1 cellular context compared by ENCODE assay signal in the genomic region with DNA sequence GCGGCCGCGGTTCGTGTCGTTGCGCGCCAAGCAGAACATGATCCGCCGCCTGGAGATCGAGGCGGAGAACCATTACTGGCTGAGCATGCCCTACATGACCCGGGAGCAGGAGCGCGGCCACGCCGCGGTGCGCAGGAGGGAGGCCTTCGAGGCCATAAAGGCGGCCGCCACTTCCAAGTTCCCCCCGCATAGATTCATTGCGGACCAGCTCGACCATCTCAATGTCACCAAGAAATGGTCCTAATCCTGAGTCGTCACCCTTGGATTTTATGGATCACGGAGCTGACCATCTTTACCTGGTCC.
TF ChIP-seq lines count a peak whose summit lies in the region.

No MANE protein-coding gene starts in this region.

TF ChIP-seq in K562, 482 proteins besides CTCF, POLR2A, EP300 and RAD21:
- no peak for TF ChIP-seq HEY1 (CRISPR knock-in tag; IDR thresholded peaks at IDR 0.05; ENCODE audit: borderline replicate concordance)
- peak; percentile 87 for TF ChIP-seq L3MBTL2 (IDR thresholded peaks at IDR 0.05)
- TF ChIP-seq, protein P1, sequence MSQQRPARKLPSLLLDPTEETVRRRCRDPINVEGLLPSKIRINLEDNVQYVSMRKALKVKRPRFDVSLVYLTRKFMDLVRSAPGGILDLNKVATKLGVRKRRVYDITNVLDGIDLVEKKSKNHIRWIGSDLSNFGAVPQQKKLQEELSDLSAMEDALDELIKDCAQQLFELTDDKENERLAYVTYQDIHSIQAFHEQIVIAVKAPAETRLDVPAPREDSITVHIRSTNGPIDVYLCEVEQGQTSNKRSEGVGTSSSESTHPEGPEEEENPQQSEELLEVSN (IDR thresholded peaks at IDR 0.05; ENCODE audit: borderline replicate concordance in 1 of 2, extremely low read depth in 1 of 2, insufficient read depth in 1 of 2, insufficient read length in 1 of 2, low read depth in 1 of 2, low read length in 1 of 2, poor library complexity in 1 of 2, severe bottlenecking in 1 of 2): peak; percentile 72 to 89
- no peak for TF ChIP-seq RBM14 (IDR thresholded peaks at IDR 0.05; ENCODE audit: borderline replicate concordance, insufficient read depth, low read depth, low read length)
- TF ChIP-seq, protein P2, sequence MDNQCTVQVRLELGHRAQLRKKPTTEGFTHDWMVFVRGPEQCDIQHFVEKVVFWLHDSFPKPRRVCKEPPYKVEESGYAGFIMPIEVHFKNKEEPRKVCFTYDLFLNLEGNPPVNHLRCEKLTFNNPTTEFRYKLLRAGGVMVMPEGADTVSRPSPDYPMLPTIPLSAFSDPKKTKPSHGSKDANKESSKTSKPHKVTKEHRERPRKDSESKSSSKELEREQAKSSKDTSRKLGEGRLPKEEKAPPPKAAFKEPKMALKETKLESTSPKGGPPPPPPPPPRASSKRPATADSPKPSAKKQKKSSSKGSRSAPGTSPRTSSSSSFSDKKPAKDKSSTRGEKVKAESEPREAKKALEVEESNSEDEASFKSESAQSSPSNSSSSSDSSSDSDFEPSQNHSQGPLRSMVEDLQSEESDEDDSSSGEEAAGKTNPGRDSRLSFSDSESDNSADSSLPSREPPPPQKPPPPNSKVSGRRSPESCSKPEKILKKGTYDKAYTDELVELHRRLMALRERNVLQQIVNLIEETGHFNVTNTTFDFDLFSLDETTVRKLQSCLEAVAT (IDR thresholded peaks at IDR 0.05): 0 out of 4 replicates have a peak, but pooled peaks of 1 of the 2 experiments have one; percentile 48
- TF ChIP-seq, protein P3, sequence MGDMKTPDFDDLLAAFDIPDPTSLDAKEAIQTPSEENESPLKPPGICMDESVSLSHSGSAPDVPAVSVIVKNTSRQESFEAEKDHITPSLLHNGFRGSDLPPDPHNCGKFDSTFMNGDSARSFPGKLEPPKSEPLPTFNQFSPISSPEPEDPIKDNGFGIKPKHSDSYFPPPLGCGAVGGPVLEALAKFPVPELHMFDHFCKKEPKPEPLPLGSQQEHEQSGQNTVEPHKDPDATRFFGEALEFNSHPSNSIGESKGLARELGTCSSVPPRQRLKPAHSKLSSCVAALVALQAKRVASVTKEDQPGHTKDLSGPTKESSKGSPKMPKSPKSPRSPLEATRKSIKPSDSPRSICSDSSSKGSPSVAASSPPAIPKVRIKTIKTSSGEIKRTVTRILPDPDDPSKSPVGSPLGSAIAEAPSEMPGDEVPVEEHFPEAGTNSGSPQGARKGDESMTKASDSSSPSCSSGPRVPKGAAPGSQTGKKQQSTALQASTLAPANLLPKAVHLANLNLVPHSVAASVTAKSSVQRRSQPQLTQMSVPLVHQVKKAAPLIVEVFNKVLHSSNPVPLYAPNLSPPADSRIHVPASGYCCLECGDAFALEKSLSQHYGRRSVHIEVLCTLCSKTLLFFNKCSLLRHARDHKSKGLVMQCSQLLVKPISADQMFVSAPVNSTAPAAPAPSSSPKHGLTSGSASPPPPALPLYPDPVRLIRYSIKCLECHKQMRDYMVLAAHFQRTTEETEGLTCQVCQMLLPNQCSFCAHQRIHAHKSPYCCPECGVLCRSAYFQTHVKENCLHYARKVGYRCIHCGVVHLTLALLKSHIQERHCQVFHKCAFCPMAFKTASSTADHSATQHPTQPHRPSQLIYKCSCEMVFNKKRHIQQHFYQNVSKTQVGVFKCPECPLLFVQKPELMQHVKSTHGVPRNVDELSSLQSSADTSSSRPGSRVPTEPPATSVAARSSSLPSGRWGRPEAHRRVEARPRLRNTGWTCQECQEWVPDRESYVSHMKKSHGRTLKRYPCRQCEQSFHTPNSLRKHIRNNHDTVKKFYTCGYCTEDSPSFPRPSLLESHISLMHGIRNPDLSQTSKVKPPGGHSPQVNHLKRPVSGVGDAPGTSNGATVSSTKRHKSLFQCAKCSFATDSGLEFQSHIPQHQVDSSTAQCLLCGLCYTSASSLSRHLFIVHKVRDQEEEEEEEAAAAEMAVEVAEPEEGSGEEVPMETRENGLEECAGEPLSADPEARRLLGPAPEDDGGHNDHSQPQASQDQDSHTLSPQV (IDR thresholded peaks at IDR 0.05): peak; percentile 66; the same call in 1 of the 2 replicates
- TF ChIP-seq SMARCA4 (IDR thresholded peaks at IDR 0.05): 0 out of 2 replicates have a peak, but pooled peaks have one; percentile 18
- TF ChIP-seq YY1 (IDR thresholded peaks at IDR 0.05; ENCODE audit: borderline replicate concordance in 1 of 3, control insufficient read depth in 1 of 3, extremely low read depth in 1 of 3, insufficient read depth in 3 of 3, insufficient read length in 1 of 3, insufficient replicate concordance in 2 of 3, low read depth in 1 of 3, low read length in 2 of 3): peak in 1 of 3 experiments; percentile 5
- no peak for TF ChIP-seq MTA1 (IDR thresholded peaks at IDR 0.05; ENCODE audit: borderline replicate concordance)
- TF ChIP-seq ETV1 (tag; conservative IDR thresholded peaks at IDR 0.05; ENCODE audit: low read depth): no peak
- TF ChIP-seq, protein P4, sequence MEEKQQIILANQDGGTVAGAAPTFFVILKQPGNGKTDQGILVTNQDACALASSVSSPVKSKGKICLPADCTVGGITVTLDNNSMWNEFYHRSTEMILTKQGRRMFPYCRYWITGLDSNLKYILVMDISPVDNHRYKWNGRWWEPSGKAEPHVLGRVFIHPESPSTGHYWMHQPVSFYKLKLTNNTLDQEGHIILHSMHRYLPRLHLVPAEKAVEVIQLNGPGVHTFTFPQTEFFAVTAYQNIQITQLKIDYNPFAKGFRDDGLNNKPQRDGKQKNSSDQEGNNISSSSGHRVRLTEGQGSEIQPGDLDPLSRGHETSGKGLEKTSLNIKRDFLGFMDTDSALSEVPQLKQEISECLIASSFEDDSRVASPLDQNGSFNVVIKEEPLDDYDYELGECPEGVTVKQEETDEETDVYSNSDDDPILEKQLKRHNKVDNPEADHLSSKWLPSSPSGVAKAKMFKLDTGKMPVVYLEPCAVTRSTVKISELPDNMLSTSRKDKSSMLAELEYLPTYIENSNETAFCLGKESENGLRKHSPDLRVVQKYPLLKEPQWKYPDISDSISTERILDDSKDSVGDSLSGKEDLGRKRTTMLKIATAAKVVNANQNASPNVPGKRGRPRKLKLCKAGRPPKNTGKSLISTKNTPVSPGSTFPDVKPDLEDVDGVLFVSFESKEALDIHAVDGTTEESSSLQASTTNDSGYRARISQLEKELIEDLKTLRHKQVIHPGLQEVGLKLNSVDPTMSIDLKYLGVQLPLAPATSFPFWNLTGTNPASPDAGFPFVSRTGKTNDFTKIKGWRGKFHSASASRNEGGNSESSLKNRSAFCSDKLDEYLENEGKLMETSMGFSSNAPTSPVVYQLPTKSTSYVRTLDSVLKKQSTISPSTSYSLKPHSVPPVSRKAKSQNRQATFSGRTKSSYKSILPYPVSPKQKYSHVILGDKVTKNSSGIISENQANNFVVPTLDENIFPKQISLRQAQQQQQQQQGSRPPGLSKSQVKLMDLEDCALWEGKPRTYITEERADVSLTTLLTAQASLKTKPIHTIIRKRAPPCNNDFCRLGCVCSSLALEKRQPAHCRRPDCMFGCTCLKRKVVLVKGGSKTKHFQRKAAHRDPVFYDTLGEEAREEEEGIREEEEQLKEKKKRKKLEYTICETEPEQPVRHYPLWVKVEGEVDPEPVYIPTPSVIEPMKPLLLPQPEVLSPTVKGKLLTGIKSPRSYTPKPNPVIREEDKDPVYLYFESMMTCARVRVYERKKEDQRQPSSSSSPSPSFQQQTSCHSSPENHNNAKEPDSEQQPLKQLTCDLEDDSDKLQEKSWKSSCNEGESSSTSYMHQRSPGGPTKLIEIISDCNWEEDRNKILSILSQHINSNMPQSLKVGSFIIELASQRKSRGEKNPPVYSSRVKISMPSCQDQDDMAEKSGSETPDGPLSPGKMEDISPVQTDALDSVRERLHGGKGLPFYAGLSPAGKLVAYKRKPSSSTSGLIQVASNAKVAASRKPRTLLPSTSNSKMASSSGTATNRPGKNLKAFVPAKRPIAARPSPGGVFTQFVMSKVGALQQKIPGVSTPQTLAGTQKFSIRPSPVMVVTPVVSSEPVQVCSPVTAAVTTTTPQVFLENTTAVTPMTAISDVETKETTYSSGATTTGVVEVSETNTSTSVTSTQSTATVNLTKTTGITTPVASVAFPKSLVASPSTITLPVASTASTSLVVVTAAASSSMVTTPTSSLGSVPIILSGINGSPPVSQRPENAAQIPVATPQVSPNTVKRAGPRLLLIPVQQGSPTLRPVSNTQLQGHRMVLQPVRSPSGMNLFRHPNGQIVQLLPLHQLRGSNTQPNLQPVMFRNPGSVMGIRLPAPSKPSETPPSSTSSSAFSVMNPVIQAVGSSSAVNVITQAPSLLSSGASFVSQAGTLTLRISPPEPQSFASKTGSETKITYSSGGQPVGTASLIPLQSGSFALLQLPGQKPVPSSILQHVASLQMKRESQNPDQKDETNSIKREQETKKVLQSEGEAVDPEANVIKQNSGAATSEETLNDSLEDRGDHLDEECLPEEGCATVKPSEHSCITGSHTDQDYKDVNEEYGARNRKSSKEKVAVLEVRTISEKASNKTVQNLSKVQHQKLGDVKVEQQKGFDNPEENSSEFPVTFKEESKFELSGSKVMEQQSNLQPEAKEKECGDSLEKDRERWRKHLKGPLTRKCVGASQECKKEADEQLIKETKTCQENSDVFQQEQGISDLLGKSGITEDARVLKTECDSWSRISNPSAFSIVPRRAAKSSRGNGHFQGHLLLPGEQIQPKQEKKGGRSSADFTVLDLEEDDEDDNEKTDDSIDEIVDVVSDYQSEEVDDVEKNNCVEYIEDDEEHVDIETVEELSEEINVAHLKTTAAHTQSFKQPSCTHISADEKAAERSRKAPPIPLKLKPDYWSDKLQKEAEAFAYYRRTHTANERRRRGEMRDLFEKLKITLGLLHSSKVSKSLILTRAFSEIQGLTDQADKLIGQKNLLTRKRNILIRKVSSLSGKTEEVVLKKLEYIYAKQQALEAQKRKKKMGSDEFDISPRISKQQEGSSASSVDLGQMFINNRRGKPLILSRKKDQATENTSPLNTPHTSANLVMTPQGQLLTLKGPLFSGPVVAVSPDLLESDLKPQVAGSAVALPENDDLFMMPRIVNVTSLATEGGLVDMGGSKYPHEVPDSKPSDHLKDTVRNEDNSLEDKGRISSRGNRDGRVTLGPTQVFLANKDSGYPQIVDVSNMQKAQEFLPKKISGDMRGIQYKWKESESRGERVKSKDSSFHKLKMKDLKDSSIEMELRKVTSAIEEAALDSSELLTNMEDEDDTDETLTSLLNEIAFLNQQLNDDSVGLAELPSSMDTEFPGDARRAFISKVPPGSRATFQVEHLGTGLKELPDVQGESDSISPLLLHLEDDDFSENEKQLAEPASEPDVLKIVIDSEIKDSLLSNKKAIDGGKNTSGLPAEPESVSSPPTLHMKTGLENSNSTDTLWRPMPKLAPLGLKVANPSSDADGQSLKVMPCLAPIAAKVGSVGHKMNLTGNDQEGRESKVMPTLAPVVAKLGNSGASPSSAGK (IDR thresholded peaks at IDR 0.05): peak; percentile 96
- TF ChIP-seq ZFX (CRISPR knock-in tag; IDR thresholded peaks at IDR 0.05): peak; percentile 47
- no peak for TF ChIP-seq ZNF830 (CRISPR knock-in tag; IDR thresholded peaks at IDR 0.05)
- 0 out of 2 replicates have a peak, but pooled peaks have one; percentile 18 for TF ChIP-seq SMARCE1 (IDR thresholded peaks at IDR 0.05)
- peak; percentile 1 for TF ChIP-seq KDM5B (IDR thresholded peaks at IDR 0.05; ENCODE audit: insufficient replicate concordance, low read depth, low read length)
